ENCODE assay signal across 8 cellular contexts in the genomic region with DNA sequence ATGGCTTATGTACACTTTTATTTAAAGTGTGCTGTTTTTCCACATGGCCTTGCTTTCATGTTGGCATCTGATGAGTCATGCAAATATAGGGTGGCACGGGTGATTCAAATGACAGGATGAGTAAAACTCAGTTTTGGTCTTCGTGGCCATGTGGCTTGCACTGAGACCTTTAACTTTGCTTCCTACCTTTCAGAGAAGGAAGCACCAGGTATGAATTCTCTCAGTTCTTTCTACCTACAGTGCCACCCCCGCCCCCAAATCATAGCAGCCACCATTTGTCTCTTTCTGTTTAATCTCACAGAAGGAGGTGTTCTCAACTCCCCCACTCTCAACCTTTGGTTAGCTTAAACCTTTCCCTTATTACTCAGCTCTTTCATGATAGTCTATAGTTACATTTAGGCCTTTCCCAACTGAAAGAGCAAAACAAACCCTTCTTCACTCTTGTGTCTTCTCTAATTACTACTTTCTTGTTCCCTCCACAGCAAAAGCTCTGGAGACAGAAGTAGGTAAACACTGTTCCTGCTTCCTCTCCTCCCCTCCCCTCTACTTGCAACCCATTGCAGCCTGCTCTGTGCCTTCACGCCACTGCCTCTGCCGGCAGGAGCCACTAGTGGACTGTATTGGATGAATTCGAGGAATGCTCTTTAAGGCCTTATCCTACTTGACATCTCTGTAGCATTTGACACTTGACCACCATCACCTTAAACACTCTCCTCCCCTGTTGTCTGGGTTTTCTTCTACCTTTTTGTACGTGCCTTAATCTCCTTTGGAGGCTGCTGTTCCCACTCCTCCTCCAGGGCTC.
DNase-seq lines count a peak whose midpoint lies in the region; ATAC-seq and TF ChIP-seq lines count a peak whose summit lies in the region.

No MANE protein-coding gene starts in this region.

- H3K36me3 ChIP-seq in H7 (replicated peaks; ENCODE audit: control insufficient read depth, insufficient read depth, low read length), result no peaks in the 10 kb centered on the region; the same call in none of the 2 replicates
- H3K36me3 ChIP-seq in Panc1 (ENCODE audit: control insufficient read depth, insufficient read depth, low read length), result no peaks in the 10 kb centered on the region
- peaks cover 0 to 5% of the 10 kb centered on the region in 2 donors for H3K36me3 ChIP-seq in muscle layer of duodenum (ENCODE audit: control insufficient read depth in 1 of 2, insufficient read depth in 2 of 2, low read length in 2 of 2)
- H3K36me3 ChIP-seq in suprapubic skin, result peaks cover 4% of the 10 kb centered on the region
- H3K36me3 ChIP-seq in prostate gland, result no peaks in the 10 kb centered on the region

- in situ Hi-C loops in Panc1 (cut with HindIII; ENCODE audit: low pct_unique_long_range_greater_than_20kb, low sequenced_read_pairs), result no loop called here

- WGBS in suprapubic skin, result 66% methylated on average over 7 of the region's 7 CpGs
- WGBS in prostate gland, result 62% methylated on average over 7 of the region's 7 CpGs

- TF ChIP-seq CTCF in Panc1 (IDR thresholded peaks at IDR 0.05), result peak; percentile 13; the same call in 1 of the 2 replicates
- no peak for TF ChIP-seq CTCF in MCF 10A (IDR thresholded peaks at IDR 0.05; ENCODE audit: unreplicated experiment)
- no peak for TF ChIP-seq CTCF in suprapubic skin (IDR thresholded peaks at IDR 0.05)
- TF ChIP-seq CTCF in prostate gland (IDR thresholded peaks at IDR 0.05), result peak in 2 of 4 experiments; percentile 6 to 13

- peaks cover 42% of the 10 kb centered on the region for H3K4me1 Mint-ChIP-seq in MCF 10A (ENCODE audit: insufficient read depth, unreplicated experiment)

- no peak for TF ChIP-seq POLR2A in suprapubic skin (IDR thresholded peaks at IDR 0.05)
- no peak for TF ChIP-seq POLR2A in prostate gland (IDR thresholded peaks at IDR 0.05)

- no peaks in the 10 kb centered on the region for H3K27me3 Mint-ChIP-seq in MCF 10A (ENCODE audit: insufficient read depth, unreplicated experiment)

- peak; percentile 60 for DNase-seq in H7
- peak; percentile 8 for DNase-seq in Panc1 (ENCODE audit: low read depth, low spot score)
- DNase-seq in MCF 10A (ENCODE audit: unreplicated experiment), result peak; percentile 58
- no peak for DNase-seq in suprapubic skin (ENCODE audit: low spot score in 2 of 2)
- no peak for DNase-seq in prostate gland (ENCODE audit: low spot score)

- H3K27ac ChIP-seq in Panc1 (ENCODE audit: low read length) (no peak overlapping the region), muscle layer of duodenum (ENCODE audit: low read length) (peak overlapping the region; percentile 7), suprapubic skin (peak overlapping the region; percentile 24), prostate gland (no peak overlapping the region)

- H3K9me3 ChIP-seq in Panc1 (ENCODE audit: control insufficient read depth, insufficient read depth, low read depth, low read length) (no peaks in the 10 kb centered on the region), muscle layer of duodenum (ENCODE audit: control insufficient read depth in 1 of 2, low read length in 2 of 2) (no peaks in the 10 kb centered on the region), suprapubic skin (no peaks in the 10 kb centered on the region), prostate gland (no peaks in the 10 kb centered on the region)

- CTCF ChIA-PET in Panc1 (lab: Charles Lee) (no interaction called here), MCF 10A (lab: Yijun Ruan, JAX) (interaction anchor here (1.2 kb wide), 1 partner anchor 34 kb away, joined by 3 read pairs; no protein-coding TSS in a partner anchor)

- H3K4me3 ChIP-seq in H7 (ENCODE audit: insufficient read depth, low read depth, low read length) (no peak overlapping the region), Panc1 (ENCODE audit: low read depth in 2 of 2, low read length in 2 of 2) (no peak overlapping the region), muscle layer of duodenum (ENCODE audit: low read depth in 1 of 2, low read length in 2 of 2) (no peak overlapping the region), suprapubic skin (no peak overlapping the region), prostate gland (no peak overlapping the region)

- no peaks in the 10 kb centered on the region for H3K9me3 Mint-ChIP-seq in MCF 10A (ENCODE audit: unreplicated experiment)

- POLR2A ChIA-PET in Panc1 (lab: Charles Lee) (no interaction called here), MCF 10A (lab: Yijun Ruan, JAX) (no interaction called here)

- H3K4me1 ChIP-seq in Panc1 (ENCODE audit: control insufficient read depth, insufficient read depth, low read length), result peaks cover 4% of the 10 kb centered on the region
- H3K4me1 ChIP-seq in muscle layer of duodenum (ENCODE audit: control insufficient read depth in 1 of 2, insufficient read depth in 2 of 2, low read length in 2 of 2), result peaks cover 36 to 66% of the 10 kb centered on the region in 2 donors
- peaks cover 81% of the 10 kb centered on the region for H3K4me1 ChIP-seq in suprapubic skin
- H3K4me1 ChIP-seq in prostate gland (replicated peaks), result peaks cover 20% of the 10 kb centered on the region

- intact Hi-C loops in Panc1 (cut with micrococcal nuclease; ENCODE audit: unreplicated experiment), result no loop called here
- intact Hi-C loops in MCF 10A (cut with micrococcal nuclease), result no loop called here
- intact Hi-C loops in prostate gland (cut with DNase I), result no loop called here

- ATAC-seq in Panc1 (no peak), GM21737 (IDR thresholded peaks at IDR 0.05; ENCODE audit: unreplicated experiment) (no peak), HG03457 (IDR thresholded peaks at IDR 0.05; ENCODE audit: unreplicated experiment) (no peak)

- BruUV-seq in Panc1 (replicated peaks; lab: Mats Ljungman, UMichigan) (no TSS peak), MCF 10A (replicated peaks; lab: Mats Ljungman, UMichigan) (no TSS peak)

- H3K27ac Mint-ChIP-seq in MCF 10A (ENCODE audit: low read depth, unreplicated experiment), result no peak overlapping the region

- H3K27me3 ChIP-seq in H7 (ENCODE audit: control insufficient read depth, insufficient read depth, low read length) (no peaks in the 10 kb centered on the region), Panc1 (ENCODE audit: control insufficient read depth, insufficient read depth, low read length) (no peaks in the 10 kb centered on the region), muscle layer of duodenum (ENCODE audit: low read depth, low read length) (no peaks in the 10 kb centered on the region), suprapubic skin (no peaks in the 10 kb centered on the region), prostate gland (replicated peaks; ENCODE audit: insufficient read depth) (no peaks in the 10 kb centered on the region)

- H3K4me3 Mint-ChIP-seq in MCF 10A (ENCODE audit: unreplicated experiment), result no peak overlapping the region

- peaks cover 25% of the 10 kb centered on the region for H3K36me3 Mint-ChIP-seq in MCF 10A (ENCODE audit: insufficient read depth, unreplicated experiment)

- TF ChIP-seq EP300 in suprapubic skin (IDR thresholded peaks at IDR 0.05), result no peak

Comparison
In these comparisons a context has a peak if more than half of its experiments do, and no peak if none do; other contexts are left out.
1. DNase-seq: peak in H7 (single experiment), Panc1 (single experiment) and MCF 10A (single experiment); none in suprapubic skin (0 of 2) and prostate gland (single experiment).
2. H3K27ac ChIP-seq: peak in muscle layer of duodenum (single experiment) and suprapubic skin (single experiment); none in Panc1 (single experiment) and prostate gland (0 of 2).